Comparison of ENCODE assay signal across 15 cellular contexts in the genomic region with DNA sequence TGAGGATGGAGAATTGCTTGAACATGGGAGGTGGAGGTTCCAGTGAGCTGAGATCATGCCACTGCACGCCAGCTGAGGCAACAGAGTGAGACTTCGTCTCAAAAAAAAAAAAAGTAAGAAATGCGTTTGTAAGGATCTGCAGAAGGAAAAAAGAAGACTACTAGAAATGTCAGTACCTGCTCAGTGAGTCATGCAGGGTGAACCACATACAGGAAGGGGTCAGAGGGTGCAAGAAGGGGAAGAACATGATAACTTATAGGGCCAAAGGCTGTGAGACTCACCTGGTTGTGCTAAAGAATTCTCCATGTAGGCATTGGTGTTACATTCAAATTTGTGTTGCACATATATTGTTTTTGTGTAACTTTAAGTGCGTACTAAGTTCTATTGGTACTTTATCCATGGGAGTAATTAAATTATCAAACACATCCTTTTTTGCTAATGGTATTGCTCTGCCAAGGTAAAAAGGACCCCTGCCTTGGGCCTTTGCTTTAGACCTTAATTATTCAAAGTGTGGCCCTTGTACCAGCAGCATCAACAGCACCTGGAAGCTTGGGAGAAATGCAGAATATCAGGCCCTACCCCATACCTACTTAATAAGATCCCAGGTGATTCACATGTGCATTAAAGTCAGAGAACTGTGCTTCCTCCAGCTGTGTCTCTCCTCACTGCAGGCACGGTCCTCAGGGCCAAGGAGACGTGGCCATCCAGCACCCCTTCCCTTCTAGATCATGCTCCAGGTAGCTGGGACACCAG.
DNase-seq lines count a peak whose midpoint lies in the region; ATAC-seq, FAIRE-seq and TF ChIP-seq lines count a peak whose summit lies in the region.
"Had no signal": no experiment of that assay in that cellular context is flagged by ENCODE, and none has a peak within 500 bp of the region (broad histone marks: within the 10 kb centered on the region; RNA-seq: fewer than 3 reads in every experiment).

No MANE protein-coding gene starts in this region.

- H3K27ac ChIP-seq in GM12878 (ENCODE audit: control insufficient read depth, insufficient read depth) (no peak overlapping the region), gastrocnemius medialis (peak overlapping the region in 3 of 4 donors; percentile 27 to 56 (median 45))
- H3K27ac ChIP-seq: SJSA1 had no signal

- no peak overlapping the region for H2AFZ ChIP-seq in GM12878 (ENCODE audit: control insufficient read depth, low read depth, low read length)

- no peak for FAIRE-seq in GM12878 (lab: Jason Lieb, UNC)
- FAIRE-seq: GM12892 had no signal

- RAD21 ChIA-PET in GM12878 (lab: Charles Lee; ENCODE audit: unreplicated experiment), result interaction anchor here (1.0 to 1.5 kb wide), 2 partner anchors 26 kb away, joined by 3 to 4 read pairs; no protein-coding TSS in a partner anchor

- CTCF ChIA-PET in activated CD8-positive, alpha-beta memory T cell treated with anti-CD3 and anti-CD28 coated beads, Interleukin-2, amount 10 ng/mL, durations not matched to agents 7 days and 5 days (lab: Charles Lee), result no interaction called here
- CTCF ChIA-PET in GM12878 (lab: Yijun Ruan, JAX), result no interaction called here

- H3K27me3 ChIP-seq in GM12878 (replicated peaks in 1 of 2; ENCODE audit: control insufficient read depth in 2 of 2, insufficient read depth in 2 of 2, low read length in 1 of 2), result no peaks in the 10 kb centered on the region
- no peaks in the 10 kb centered on the region for H3K27me3 ChIP-seq in gastrocnemius medialis
- H3K27me3 ChIP-seq: SJSA1 had no signal

- ATAC-seq in activated CD8-positive, alpha-beta memory T cell treated with anti-CD3 and anti-CD28 coated beads, Interleukin-2, amount 10 ng/mL, durations not matched to agents 7 days and 5 days, result peak; percentile 86
- ATAC-seq in GM12878, result no peak
- no peak for ATAC-seq in gastrocnemius medialis
- ATAC-seq in GM21360 (IDR thresholded peaks at IDR 0.05; ENCODE audit: unreplicated experiment), result no peak

- H3K4me1 ChIP-seq in GM12878 (ENCODE audit: control insufficient read depth, insufficient read depth, low read length), result peaks cover 12% of the 10 kb centered on the region
- peaks cover 16 to 18% of the 10 kb centered on the region in 2 donors for H3K4me1 ChIP-seq in gastrocnemius medialis
- H3K4me1 ChIP-seq: SJSA1 had no signal

- in situ Hi-C loops in GM12878 (cut with MboI), result no loop called here
- in situ Hi-C loops in gastrocnemius medialis (cut with MboI; ENCODE audit: low sequenced_read_pairs in 4 of 4), result no loop called here

- peaks cover 42% of the 10 kb centered on the region for H3K4me1 Mint-ChIP-seq in activated CD8-positive, alpha-beta memory T cell treated with anti-CD3 and anti-CD28 coated beads, Interleukin-2, amount 10 ng/mL, durations not matched to agents 7 days and 5 days

- SMC1A ChIA-PET in GM12878 (lab: Charles Lee; ENCODE audit: uncharacterized antibody, unreplicated experiment), result interaction anchor here (1.2 kb wide), 1 partner anchor 20 kb away, joined by 3 read pairs; no protein-coding TSS in a partner anchor

- no peaks in the 10 kb centered on the region for H3K36me3 ChIP-seq in GM12878 (ENCODE audit: control insufficient read depth in 2 of 2, insufficient read depth in 2 of 2, low read length in 1 of 2)
- H3K36me3 ChIP-seq in gastrocnemius medialis, result no peaks in the 10 kb centered on the region
- H3K36me3 ChIP-seq: SJSA1 had no signal

- BruUV-seq in GM12878 (replicated peaks; lab: Mats Ljungman, UMichigan), result no TSS peak

- no peak overlapping the region for H3K4me3 Mint-ChIP-seq in activated CD8-positive, alpha-beta memory T cell treated with anti-CD3 and anti-CD28 coated beads, Interleukin-2, amount 10 ng/mL, durations not matched to agents 7 days and 5 days

- H3K79me2 ChIP-seq in GM12878 (ENCODE audit: control insufficient read depth, insufficient read depth, low read length), result no peaks in the 10 kb centered on the region

- no peak for TF ChIP-seq POLR2A in GM12878 (IDR thresholded peaks at IDR 0.05; ENCODE audit: low read depth, low read length)
- TF ChIP-seq POLR2A in gastrocnemius medialis (IDR thresholded peaks at IDR 0.05), result no peak

- peaks cover 3% of the 10 kb centered on the region for H3K27me3 Mint-ChIP-seq in activated CD8-positive, alpha-beta memory T cell treated with anti-CD3 and anti-CD28 coated beads, Interleukin-2, amount 10 ng/mL, durations not matched to agents 7 days and 5 days

- intact Hi-C loops in GM12878 (cut with micrococcal nuclease; ENCODE audit: unreplicated experiment) (no loop called here), gastrocnemius medialis (cut with DNase I; ENCODE audit: low total_unique reads) (no loop called here)

- H3K4me3 ChIP-seq in GM12878 (no peak overlapping the region), gastrocnemius medialis (no peak overlapping the region)
- H3K4me3 ChIP-seq: SJSA1 had no signal

- H3K9me3 ChIP-seq in GM12878 (replicated peaks; ENCODE audit: control insufficient read depth, insufficient read depth, low read length) (no peaks in the 10 kb centered on the region), gastrocnemius medialis (no peaks in the 10 kb centered on the region)
- H3K9me3 ChIP-seq: SJSA1 had no signal

- peak; percentile 76 for DNase-seq in activated CD8-positive, alpha-beta memory T cell treated with anti-CD3 and anti-CD28 coated beads, Interleukin-2, amount 10 ng/mL, durations not matched to agents 7 days and 5 days
- DNase-seq in activated CD8-positive, alpha-beta memory T cell treated with anti-CD3 and anti-CD28 coated beads for 24 hours, result no peak
- DNase-seq in HPDE6-E6E7 (ENCODE audit: extremely low spot score) (peak; percentile 75), GM12878 (ENCODE audit: low read depth, low spot score) (no peak), gastrocnemius medialis (no peak), NCI-H82 treated with DMSO at 0.1 percent for 48 hours (lab: John Stamatoyannopoulos, UW; ENCODE audit: unreplicated experiment) (no peak), anterior cingulate cortex (lab: John Stamatoyannopoulos, UW) (no peak)
- DNase-seq: activated CD8-positive, alpha-beta memory T cell treated with anti-CD3 and anti-CD28 coated beads, Interleukin-2, amount 50 U/mL, for 4 hours; H7; left ventricle myocardium superior; NCI-H1092 treated with DMSO at 0.1 percent for 48 hours; NCI-H2227 treated with DMSO at 0.1 percent for 48 hours had no signal

- TF ChIP-seq RAD21 in GM12878 (IDR thresholded peaks at IDR 0.05; ENCODE audit: insufficient read depth, low read depth, low read length), result no peak

- no peak overlapping the region for H3K4me2 ChIP-seq in GM12878 (ENCODE audit: control insufficient read depth, insufficient read depth)

- TF ChIP-seq EP300 in GM12878 (IDR thresholded peaks at IDR 0.05; ENCODE audit: borderline replicate concordance in 1 of 2, control insufficient read depth in 1 of 2, low read depth in 2 of 2, low read length in 2 of 2), result no peak

- TF ChIP-seq CTCF in GM12878 (IDR thresholded peaks at IDR 0.05 in 2 of 3, conservative IDR thresholded peaks at IDR 0.05 in 1 of 3; ENCODE audit: control insufficient read depth in 2 of 3, extremely low read depth in 1 of 3, insufficient read depth in 1 of 3, low read depth in 3 of 3, low read length in 3 of 3), result no peak
- no peak for TF ChIP-seq CTCF in gastrocnemius medialis (IDR thresholded peaks at IDR 0.05 in 4 of 5, conservative IDR thresholded peaks at IDR 0.05 in 1 of 5)

- no peaks in the 10 kb centered on the region for H3K9me3 Mint-ChIP-seq in activated CD8-positive, alpha-beta memory T cell treated with anti-CD3 and anti-CD28 coated beads, Interleukin-2, amount 10 ng/mL, durations not matched to agents 7 days and 5 days (ENCODE audit: low read depth)

- H4K20me1 ChIP-seq in GM12878 (ENCODE audit: control insufficient read depth, insufficient read depth), result no peaks in the 10 kb centered on the region

- H3K36me3 Mint-ChIP-seq in activated CD8-positive, alpha-beta memory T cell treated with anti-CD3 and anti-CD28 coated beads, Interleukin-2, amount 10 ng/mL, durations not matched to agents 7 days and 5 days, result peaks cover 6% of the 10 kb centered on the region

- no peak overlapping the region for H3K9ac ChIP-seq in GM12878 (ENCODE audit: control insufficient read depth, insufficient read depth, low read length)

- WGBS in GM12878 (ENCODE audit: insufficient coverage, insufficient replicate concordance, low lambda C conversion rate, missing lambda C conversion rate), result 63% methylated on average over 4 of the region's 6 CpGs

- H3K27ac Mint-ChIP-seq in activated CD8-positive, alpha-beta memory T cell treated with anti-CD3 and anti-CD28 coated beads, Interleukin-2, amount 10 ng/mL, durations not matched to agents 7 days and 5 days, result peak overlapping the region; percentile 61

- POLR2A ChIA-PET in GM12878 (lab: Charles Lee), result no interaction called here

TF ChIP-seq in GM12878, 131 proteins besides CTCF, POLR2A, EP300 and RAD21:
- TF ChIP-seq ESRRA (IDR thresholded peaks at IDR 0.05; ENCODE audit: low read length) (no peak), MYB (IDR thresholded peaks at IDR 0.05; ENCODE audit: borderline replicate concordance, low read depth, low read length) (no peak), RUNX3 (IDR thresholded peaks at IDR 0.05; ENCODE audit: low read length) (peak; percentile 46)

Comparison
In these comparisons a context has a peak if more than half of its experiments do, and no peak if none do; other contexts are left out.
1. DNase-seq: peak in activated CD8-positive, alpha-beta memory T cell treated with anti-CD3 and anti-CD28 coated beads, Interleukin-2, amount 10 ng/mL, durations not matched to agents 7 days and 5 days (single experiment) and HPDE6-E6E7 (single experiment); none in activated CD8-positive, alpha-beta memory T cell treated with anti-CD3 and anti-CD28 coated beads for 24 hours (single experiment), GM12878 (single experiment), gastrocnemius medialis (0 of 2), NCI-H82 treated with DMSO at 0.1 percent for 48 hours (single experiment) and anterior cingulate cortex (0 of 58).